In genomic region chr20:56829788-56830385, GRCh38 we compare ENCODE assay signal across 18 cellular contexts.
DNase-seq lines count a peak whose midpoint lies in the region; ATAC-seq, FAIRE-seq and TF ChIP-seq lines count a peak whose summit lies in the region.
"Had no signal": no experiment of that assay in that cellular context is flagged by ENCODE, and none has a peak within 500 bp of the region (broad histone marks: within the 10 kb centered on the region; RNA-seq: fewer than 3 reads in every experiment).

No MANE protein-coding gene starts in this region.

- no peaks in the 10 kb centered on the region for H3K36me3 Mint-ChIP-seq in WTC11

- TF ChIP-seq EP300 in HepG2 (IDR thresholded peaks at IDR 0.05; ENCODE audit: low read depth in 2 of 2, low read length in 2 of 2) = no peak
- TF ChIP-seq EP300 in HepG2 (CRISPR knock-in tag; IDR thresholded peaks at IDR 0.05; ENCODE audit: borderline replicate concordance) = no peak

- H3K9me3 ChIP-seq in HepG2 (ENCODE audit: low read length) = no peaks in the 10 kb centered on the region
- H3K9me3 ChIP-seq in right lobe of liver = no peaks in the 10 kb centered on the region
- H3K9me3 ChIP-seq in testis = no peaks in the 10 kb centered on the region

- 9% methylated on average over 17 of the region's 17 CpGs for WGBS in HepG2 (ENCODE audit: low lambda C conversion rate)
- 9% methylated on average over 10 of the region's 17 CpGs for WGBS in right lobe of liver (ENCODE audit: insufficient coverage, low coverage, low lambda C conversion rate, missing lambda C conversion rate)
- WGBS in testis, 2 donors = 5 to 15% methylated on average over 16 to 17 of the region's 17 CpGs

- H3K4me1 ChIP-seq in HepG2 (ENCODE audit: insufficient read depth, low read length) = no peaks in the 10 kb centered on the region
- no peaks in the 10 kb centered on the region for H3K4me1 ChIP-seq in right lobe of liver
- H3K4me1 ChIP-seq in testis = no peaks in the 10 kb centered on the region

- H3K27ac Mint-ChIP-seq in WTC11 = peak overlapping the region; percentile 54; the same call in 1 of the 2 replicates

- TF ChIP-seq CTCF in HepG2 (CRISPR knock-in tag; IDR thresholded peaks at IDR 0.05) = no peak
- no peak for TF ChIP-seq CTCF in right lobe of liver (IDR thresholded peaks at IDR 0.05)
- no peak for TF ChIP-seq CTCF in WTC11 (IDR thresholded peaks at IDR 0.05)
- TF ChIP-seq CTCF in testis (IDR thresholded peaks at IDR 0.05) = no peak

- no peak for TF ChIP-seq POLR2A in HepG2 (IDR thresholded peaks at IDR 0.05; ENCODE audit: insufficient read depth in 1 of 2, low read depth in 2 of 2, low read length in 2 of 2)
- TF ChIP-seq POLR2A in right lobe of liver (IDR thresholded peaks at IDR 0.05) = no peak
- no peak for TF ChIP-seq POLR2A in testis (IDR thresholded peaks at IDR 0.05)

- H3K27ac ChIP-seq in HepG2 (ENCODE audit: extremely low read length, insufficient read depth, low read length) (no peak overlapping the region), right lobe of liver (no peak overlapping the region), testis (no peak overlapping the region)
- H3K27ac ChIP-seq: C4-2B, HL-60 had no signal

- peaks cover 5% of the 10 kb centered on the region; the same call in 1 of the 2 replicates for H3K9me3 Mint-ChIP-seq in WTC11

- no peaks in the 10 kb centered on the region for H4K20me1 ChIP-seq in HepG2 (ENCODE audit: insufficient read depth, low read length)

- CTCF ChIA-PET in HepG2 (lab: Yijun Ruan, JAX; ENCODE audit: low intra/inter-chr PET ratio, low total read pairs) (no interaction called here), WTC11 (lab: Charles Lee) (interaction anchor here (0.6 to 2.5 kb wide), 5 partner anchors 14 to 231 kb away, joined by 4 to 8 read pairs (median 7); no protein-coding TSS in a partner anchor)

- peaks cover 73% of the 10 kb centered on the region for H3K4me1 Mint-ChIP-seq in WTC11

- intact Hi-C loops in HepG2 (cut with micrococcal nuclease; ENCODE audit: unreplicated experiment) (no loop called here), right lobe of liver (cut with DNase I) (no loop called here), testis (cut with DNase I; ENCODE audit: low total_unique reads) (no loop called here)

- no peak for FAIRE-seq in HepG2 (lab: Jason Lieb, UNC)
- FAIRE-seq: G401.6, GM12891, GM19239 had no signal

- H3K27me3 Mint-ChIP-seq in WTC11 (ENCODE audit: low read depth) = no peaks in the 10 kb centered on the region; the same call in 1 of the 2 replicates

- H3K36me3 ChIP-seq in HepG2 (replicated peaks in 1 of 2; ENCODE audit: control insufficient read depth in 1 of 2, insufficient read depth in 2 of 2, low read length in 2 of 2) = no peaks in the 10 kb centered on the region
- no peaks in the 10 kb centered on the region for H3K36me3 ChIP-seq in right lobe of liver
- no peaks in the 10 kb centered on the region for H3K36me3 ChIP-seq in testis (ENCODE audit: low read depth, missing control alignments)

- peak; percentile 32 for DNase-seq in HepG2 (ENCODE audit: low spot score)
- DNase-seq in right lobe of liver = no peak
- DNase-seq in WTC11 (ENCODE audit: low spot score) = no peak
- peak; percentile 60 for DNase-seq in iPS-NIHi11 (ENCODE audit: low spot score)
- DNase-seq in testis = no peak
- no peak for DNase-seq in activated CD4-positive, CD25-positive, alpha-beta regulatory T cell treated with anti-CD3 and anti-CD28 coated beads, Interleukin-2, amount 50 U/mL, for 72 hours
- no peak for DNase-seq in hypothalamus (lab: John Stamatoyannopoulos, UW)
- DNase-seq: 8988T, COR-L47, DMS53, NCI-H187 treated with DMSO at 0.1 percent for 48 hours, NCI-H2171 treated with DMSO at 0.1 percent for 48 hours had no signal

- no TSS peak for BruUV-seq in HepG2 (replicated peaks; lab: Mats Ljungman, UMichigan)

- no peak overlapping the region for H2AFZ ChIP-seq in HepG2 (ENCODE audit: low read length)

- H3K4me3 ChIP-seq in HepG2 (replicated peaks in 1 of 3; ENCODE audit: insufficient read depth in 1 of 3, low read depth in 2 of 3, low read length in 3 of 3) = no peak overlapping the region
- H3K4me3 ChIP-seq in right lobe of liver = no peak overlapping the region
- H3K4me3 ChIP-seq in testis = no peak overlapping the region

- POLR2A ChIA-PET in HepG2 (lab: Yijun Ruan, JAX) = no interaction called here
- POLR2A ChIA-PET in WTC11 (lab: Charles Lee) = interaction anchor here (1.1 kb wide), 1 partner anchor 14 kb away, joined by 3 read pairs; no protein-coding TSS in a partner anchor

- no peak overlapping the region for H3K9ac ChIP-seq in HepG2 (ENCODE audit: insufficient read depth, low read depth, low read length)

- H3K4me3 Mint-ChIP-seq in WTC11 = peak overlapping the region; percentile 42

- ATAC-seq in HepG2 = peak; percentile 62
- no peak for ATAC-seq in right lobe of liver
- peak; percentile 64 for ATAC-seq in WTC11
- no peak for ATAC-seq in HG03025 (IDR thresholded peaks at IDR 0.05; ENCODE audit: low FRiP score, unreplicated experiment)

- H3K79me2 ChIP-seq in HepG2 (ENCODE audit: insufficient read depth, low read length) = no peaks in the 10 kb centered on the region

- no peak for TF ChIP-seq RAD21 in HepG2 (CRISPR knock-in tag; IDR thresholded peaks at IDR 0.05)

- in situ Hi-C loops in HepG2 (cut with HindIII; ENCODE audit: extremely low pct_ligation_motif_present, low pct_unique_long_range_greater_than_20kb) = no loop called here

- no peak overlapping the region for H3K4me2 ChIP-seq in HepG2 (ENCODE audit: low read depth, low read length)

- peaks cover 4 to 58% of the 10 kb centered on the region in 2 experiments; a peak in 3 of 5 replicates for H3K27me3 ChIP-seq in HepG2 (ENCODE audit: control insufficient read depth in 1 of 2, insufficient read depth in 2 of 2, low read length in 2 of 2)
- H3K27me3 ChIP-seq in right lobe of liver = peaks cover 0 to 6% of the 10 kb centered on the region in 2 donors
- H3K27me3 ChIP-seq in testis = no peaks in the 10 kb centered on the region

TF ChIP-seq in HepG2, 621 proteins besides CTCF, POLR2A, EP300 and RAD21:
- TF ChIP-seq YEATS2 (CRISPR knock-in tag; IDR thresholded peaks at IDR 0.05; ENCODE audit: borderline replicate concordance) (no peak), ZNF121 (CRISPR knock-in tag; IDR thresholded peaks at IDR 0.05) (no peak), PCBP2 (optimal IDR thresholded peaks at IDR 0.05; ENCODE audit: low read depth, low read length, poor library complexity, severe bottlenecking) (no peak), FOXA1 (IDR thresholded peaks at IDR 0.05) (no peak), FOXA1 (CRISPR knock-in tag; IDR thresholded peaks at IDR 0.05) (peak; percentile 73), NKX3-1 (CRISPR knock-in tag; IDR thresholded peaks at IDR 0.05) (no peak), FOXA3 (CRISPR knock-in tag; IDR thresholded peaks at IDR 0.05) (peak; percentile 20; the same call in 1 of the 2 replicates)

TF ChIP-seq in WTC11, 78 proteins besides CTCF, POLR2A, EP300 and RAD21 (continues in another document):
- no peak for TF ChIP-seq SMAD3 (CRISPR knock-in tag; IDR thresholded peaks at IDR 0.05; ENCODE audit: borderline replicate concordance)
- no peak for TF ChIP-seq AR (CRISPR knock-in tag; IDR thresholded peaks at IDR 0.05)
- no peak; the same call in 1 of the 2 replicates for TF ChIP-seq FOXK1 (CRISPR knock-in tag; IDR thresholded peaks at IDR 0.05)
- no peak for TF ChIP-seq ZNF396 (CRISPR knock-in tag; IDR thresholded peaks at IDR 0.05; ENCODE audit: borderline replicate concordance)
- TF ChIP-seq HMGXB4 (CRISPR knock-in tag; IDR thresholded peaks at IDR 0.05) = no peak
- no peak for TF ChIP-seq NR1H2 (CRISPR knock-in tag; IDR thresholded peaks at IDR 0.05)

Comparison
In these comparisons a context has a peak if more than half of its experiments do, and no peak if none do; other contexts are left out.
1. ATAC-seq: peak in HepG2 (single experiment) and WTC11 (single experiment); none in right lobe of liver (0 of 4) and HG03025 (single experiment).
2. DNase-seq: peak in HepG2 (single experiment) and iPS-NIHi11 (single experiment); none in right lobe of liver (0 of 3), WTC11 (single experiment), testis (single experiment), activated CD4-positive, CD25-positive, alpha-beta regulatory T cell treated with anti-CD3 and anti-CD28 coated beads, Interleukin-2, amount 50 U/mL, for 72 hours (single experiment) and hypothalamus (0 of 51).